In the genomic region with DNA sequence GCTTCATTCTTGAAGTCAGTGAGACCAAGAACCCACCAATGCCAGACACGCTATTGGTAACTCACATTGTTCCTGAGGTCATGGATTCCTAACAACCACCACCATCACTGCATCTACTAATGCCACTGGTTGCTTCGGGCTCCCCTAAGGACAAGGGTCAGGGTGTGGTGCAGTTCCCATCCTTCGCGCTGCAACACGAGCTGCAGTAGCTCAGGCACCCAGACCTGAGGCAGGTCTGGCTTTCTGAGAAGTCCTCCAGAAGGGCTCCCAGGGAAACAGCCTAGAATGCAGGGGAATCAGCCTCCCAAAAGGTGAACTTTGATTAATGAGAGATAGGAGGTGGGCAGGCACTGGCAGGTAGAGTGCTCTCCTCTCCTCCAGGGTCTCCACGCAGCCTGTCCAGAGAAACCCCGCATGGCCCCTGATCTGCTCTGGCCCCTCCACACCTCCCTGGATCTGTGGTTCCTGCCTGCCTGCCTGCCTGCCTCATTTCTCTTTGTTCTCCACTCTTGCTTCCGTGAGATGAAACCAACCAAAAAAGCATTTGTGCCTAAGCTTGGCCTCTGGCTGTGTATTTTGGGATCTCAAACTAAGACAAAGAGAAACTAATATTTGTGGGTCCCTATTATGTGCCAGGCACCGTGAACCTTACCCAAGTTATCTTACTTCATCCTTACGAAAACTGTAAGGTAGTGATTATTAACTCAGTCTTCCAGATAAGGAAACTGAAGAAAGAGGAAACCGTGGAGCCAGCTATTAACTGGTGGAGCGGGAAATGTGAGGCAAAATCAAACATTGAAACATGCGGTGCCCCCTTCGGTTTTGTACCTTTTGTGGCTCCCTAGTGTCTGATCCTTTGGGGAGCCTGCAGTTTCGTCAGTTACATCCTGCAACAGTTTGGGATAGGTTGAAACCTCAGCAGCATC, we compare ENCODE assay signal across 1 cellular context.
TF ChIP-seq lines count a peak whose summit lies in the region.

No MANE protein-coding gene starts in this region.

TF ChIP-seq in WTC11, 78 proteins besides CTCF, POLR2A, EP300 and RAD21:
- TF ChIP-seq FOXK1 (CRISPR knock-in tag; IDR thresholded peaks at IDR 0.05) (no peak), NR1H2 (CRISPR knock-in tag; IDR thresholded peaks at IDR 0.05) (no peak), EMX1 (CRISPR knock-in tag; IDR thresholded peaks at IDR 0.05) (no peak), CBFB (CRISPR knock-in tag; IDR thresholded peaks at IDR 0.05; ENCODE audit: low read depth) (no peak), GABPB1 (CRISPR knock-in tag; IDR thresholded peaks at IDR 0.05) (no peak), ZNF138 (CRISPR knock-in tag; conservative IDR thresholded peaks at IDR 0.05) (no peak), TEAD1 (CRISPR knock-in tag; IDR thresholded peaks at IDR 0.05) (no peak), ZNF219 (CRISPR knock-in tag; IDR thresholded peaks at IDR 0.05; ENCODE audit: borderline replicate concordance) (no peak), TP53 (CRISPR knock-in tag; IDR thresholded peaks at IDR 0.05) (no peak), NFATC4 (CRISPR knock-in tag; IDR thresholded peaks at IDR 0.05) (no peak), CREB1 (CRISPR knock-in tag; IDR thresholded peaks at IDR 0.05) (no peak)
- TF ChIP-seq, protein P1, sequence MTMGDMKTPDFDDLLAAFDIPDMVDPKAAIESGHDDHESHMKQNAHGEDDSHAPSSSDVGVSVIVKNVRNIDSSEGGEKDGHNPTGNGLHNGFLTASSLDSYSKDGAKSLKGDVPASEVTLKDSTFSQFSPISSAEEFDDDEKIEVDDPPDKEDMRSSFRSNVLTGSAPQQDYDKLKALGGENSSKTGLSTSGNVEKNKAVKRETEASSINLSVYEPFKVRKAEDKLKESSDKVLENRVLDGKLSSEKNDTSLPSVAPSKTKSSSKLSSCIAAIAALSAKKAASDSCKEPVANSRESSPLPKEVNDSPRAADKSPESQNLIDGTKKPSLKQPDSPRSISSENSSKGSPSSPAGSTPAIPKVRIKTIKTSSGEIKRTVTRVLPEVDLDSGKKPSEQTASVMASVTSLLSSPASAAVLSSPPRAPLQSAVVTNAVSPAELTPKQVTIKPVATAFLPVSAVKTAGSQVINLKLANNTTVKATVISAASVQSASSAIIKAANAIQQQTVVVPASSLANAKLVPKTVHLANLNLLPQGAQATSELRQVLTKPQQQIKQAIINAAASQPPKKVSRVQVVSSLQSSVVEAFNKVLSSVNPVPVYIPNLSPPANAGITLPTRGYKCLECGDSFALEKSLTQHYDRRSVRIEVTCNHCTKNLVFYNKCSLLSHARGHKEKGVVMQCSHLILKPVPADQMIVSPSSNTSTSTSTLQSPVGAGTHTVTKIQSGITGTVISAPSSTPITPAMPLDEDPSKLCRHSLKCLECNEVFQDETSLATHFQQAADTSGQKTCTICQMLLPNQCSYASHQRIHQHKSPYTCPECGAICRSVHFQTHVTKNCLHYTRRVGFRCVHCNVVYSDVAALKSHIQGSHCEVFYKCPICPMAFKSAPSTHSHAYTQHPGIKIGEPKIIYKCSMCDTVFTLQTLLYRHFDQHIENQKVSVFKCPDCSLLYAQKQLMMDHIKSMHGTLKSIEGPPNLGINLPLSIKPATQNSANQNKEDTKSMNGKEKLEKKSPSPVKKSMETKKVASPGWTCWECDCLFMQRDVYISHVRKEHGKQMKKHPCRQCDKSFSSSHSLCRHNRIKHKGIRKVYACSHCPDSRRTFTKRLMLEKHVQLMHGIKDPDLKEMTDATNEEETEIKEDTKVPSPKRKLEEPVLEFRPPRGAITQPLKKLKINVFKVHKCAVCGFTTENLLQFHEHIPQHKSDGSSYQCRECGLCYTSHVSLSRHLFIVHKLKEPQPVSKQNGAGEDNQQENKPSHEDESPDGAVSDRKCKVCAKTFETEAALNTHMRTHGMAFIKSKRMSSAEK (CRISPR knock-in tag; IDR thresholded peaks at IDR 0.05; ENCODE audit: borderline replicate concordance) = no peak
- TF ChIP-seq, protein P2, sequence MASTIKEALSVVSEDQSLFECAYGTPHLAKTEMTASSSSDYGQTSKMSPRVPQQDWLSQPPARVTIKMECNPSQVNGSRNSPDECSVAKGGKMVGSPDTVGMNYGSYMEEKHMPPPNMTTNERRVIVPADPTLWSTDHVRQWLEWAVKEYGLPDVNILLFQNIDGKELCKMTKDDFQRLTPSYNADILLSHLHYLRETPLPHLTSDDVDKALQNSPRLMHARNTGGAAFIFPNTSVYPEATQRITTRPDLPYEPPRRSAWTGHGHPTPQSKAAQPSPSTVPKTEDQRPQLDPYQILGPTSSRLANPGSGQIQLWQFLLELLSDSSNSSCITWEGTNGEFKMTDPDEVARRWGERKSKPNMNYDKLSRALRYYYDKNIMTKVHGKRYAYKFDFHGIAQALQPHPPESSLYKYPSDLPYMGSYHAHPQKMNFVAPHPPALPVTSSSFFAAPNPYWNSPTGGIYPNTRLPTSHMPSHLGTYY (CRISPR knock-in tag; IDR thresholded peaks at IDR 0.05) = no peak
- TF ChIP-seq, protein P3, sequence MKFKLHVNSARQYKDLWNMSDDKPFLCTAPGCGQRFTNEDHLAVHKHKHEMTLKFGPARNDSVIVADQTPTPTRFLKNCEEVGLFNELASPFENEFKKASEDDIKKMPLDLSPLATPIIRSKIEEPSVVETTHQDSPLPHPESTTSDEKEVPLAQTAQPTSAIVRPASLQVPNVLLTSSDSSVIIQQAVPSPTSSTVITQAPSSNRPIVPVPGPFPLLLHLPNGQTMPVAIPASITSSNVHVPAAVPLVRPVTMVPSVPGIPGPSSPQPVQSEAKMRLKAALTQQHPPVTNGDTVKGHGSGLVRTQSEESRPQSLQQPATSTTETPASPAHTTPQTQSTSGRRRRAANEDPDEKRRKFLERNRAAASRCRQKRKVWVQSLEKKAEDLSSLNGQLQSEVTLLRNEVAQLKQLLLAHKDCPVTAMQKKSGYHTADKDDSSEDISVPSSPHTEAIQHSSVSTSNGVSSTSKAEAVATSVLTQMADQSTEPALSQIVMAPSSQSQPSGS (CRISPR knock-in tag; IDR thresholded peaks at IDR 0.05; ENCODE audit: borderline replicate concordance, low read depth) = no peak
- TF ChIP-seq, protein P4, sequence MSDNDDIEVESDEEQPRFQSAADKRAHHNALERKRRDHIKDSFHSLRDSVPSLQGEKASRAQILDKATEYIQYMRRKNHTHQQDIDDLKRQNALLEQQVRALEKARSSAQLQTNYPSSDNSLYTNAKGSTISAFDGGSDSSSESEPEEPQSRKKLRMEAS (CRISPR knock-in tag; IDR thresholded peaks at IDR 0.05) = no peak
- TF ChIP-seq, protein P5, sequence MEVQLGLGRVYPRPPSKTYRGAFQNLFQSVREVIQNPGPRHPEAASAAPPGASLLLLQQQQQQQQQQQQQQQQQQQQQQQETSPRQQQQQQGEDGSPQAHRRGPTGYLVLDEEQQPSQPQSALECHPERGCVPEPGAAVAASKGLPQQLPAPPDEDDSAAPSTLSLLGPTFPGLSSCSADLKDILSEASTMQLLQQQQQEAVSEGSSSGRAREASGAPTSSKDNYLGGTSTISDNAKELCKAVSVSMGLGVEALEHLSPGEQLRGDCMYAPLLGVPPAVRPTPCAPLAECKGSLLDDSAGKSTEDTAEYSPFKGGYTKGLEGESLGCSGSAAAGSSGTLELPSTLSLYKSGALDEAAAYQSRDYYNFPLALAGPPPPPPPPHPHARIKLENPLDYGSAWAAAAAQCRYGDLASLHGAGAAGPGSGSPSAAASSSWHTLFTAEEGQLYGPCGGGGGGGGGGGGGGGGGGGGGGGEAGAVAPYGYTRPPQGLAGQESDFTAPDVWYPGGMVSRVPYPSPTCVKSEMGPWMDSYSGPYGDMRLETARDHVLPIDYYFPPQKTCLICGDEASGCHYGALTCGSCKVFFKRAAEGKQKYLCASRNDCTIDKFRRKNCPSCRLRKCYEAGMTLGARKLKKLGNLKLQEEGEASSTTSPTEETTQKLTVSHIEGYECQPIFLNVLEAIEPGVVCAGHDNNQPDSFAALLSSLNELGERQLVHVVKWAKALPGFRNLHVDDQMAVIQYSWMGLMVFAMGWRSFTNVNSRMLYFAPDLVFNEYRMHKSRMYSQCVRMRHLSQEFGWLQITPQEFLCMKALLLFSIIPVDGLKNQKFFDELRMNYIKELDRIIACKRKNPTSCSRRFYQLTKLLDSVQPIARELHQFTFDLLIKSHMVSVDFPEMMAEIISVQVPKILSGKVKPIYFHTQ (CRISPR knock-in tag; IDR thresholded peaks at IDR 0.05) = no peak
- TF ChIP-seq, protein P6, sequence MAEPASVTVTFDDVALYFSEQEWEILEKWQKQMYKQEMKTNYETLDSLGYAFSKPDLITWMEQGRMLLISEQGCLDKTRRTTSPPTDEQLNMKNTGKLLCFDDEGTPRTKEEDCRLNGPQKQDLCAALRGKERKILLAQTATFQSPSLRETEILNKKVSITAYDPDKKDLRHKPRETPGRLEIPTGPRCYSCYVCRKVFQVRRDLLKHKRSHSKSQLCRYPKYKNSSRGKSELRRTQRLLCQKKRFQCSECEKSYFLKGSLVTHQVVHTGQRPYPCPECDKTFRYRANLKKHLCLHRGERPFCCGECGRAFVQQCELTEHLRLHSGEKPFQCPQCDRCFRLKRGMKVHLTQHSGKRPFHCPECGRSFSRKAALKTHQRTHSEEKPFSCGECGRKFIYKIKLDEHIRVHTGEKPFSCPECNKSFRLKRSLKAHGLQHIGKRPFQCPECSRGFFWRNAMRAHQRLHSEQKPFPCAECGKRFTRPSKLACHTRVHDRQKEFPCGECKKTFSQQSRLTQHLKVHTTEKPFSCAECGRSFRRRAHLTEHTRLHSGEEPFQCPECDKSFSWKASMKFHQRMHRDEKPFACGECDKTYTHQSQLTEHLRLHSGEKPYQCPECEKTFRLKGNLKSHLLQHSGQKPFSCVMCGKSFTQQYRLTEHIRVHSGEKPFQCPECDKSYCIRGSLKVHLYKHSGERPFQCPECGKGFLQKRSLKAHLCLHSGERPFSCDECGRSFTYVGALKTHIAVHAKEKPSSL (CRISPR knock-in tag; conservative IDR thresholded peaks at IDR 0.05) = no peak
- TF ChIP-seq, protein P7, sequence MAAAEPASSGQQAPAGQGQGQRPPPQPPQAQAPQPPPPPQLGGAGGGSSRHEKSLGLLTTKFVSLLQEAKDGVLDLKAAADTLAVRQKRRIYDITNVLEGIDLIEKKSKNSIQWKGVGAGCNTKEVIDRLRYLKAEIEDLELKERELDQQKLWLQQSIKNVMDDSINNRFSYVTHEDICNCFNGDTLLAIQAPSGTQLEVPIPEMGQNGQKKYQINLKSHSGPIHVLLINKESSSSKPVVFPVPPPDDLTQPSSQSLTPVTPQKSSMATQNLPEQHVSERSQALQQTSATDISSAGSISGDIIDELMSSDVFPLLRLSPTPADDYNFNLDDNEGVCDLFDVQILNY (CRISPR knock-in tag; IDR thresholded peaks at IDR 0.05) = no peak
- TF ChIP-seq, protein P8, sequence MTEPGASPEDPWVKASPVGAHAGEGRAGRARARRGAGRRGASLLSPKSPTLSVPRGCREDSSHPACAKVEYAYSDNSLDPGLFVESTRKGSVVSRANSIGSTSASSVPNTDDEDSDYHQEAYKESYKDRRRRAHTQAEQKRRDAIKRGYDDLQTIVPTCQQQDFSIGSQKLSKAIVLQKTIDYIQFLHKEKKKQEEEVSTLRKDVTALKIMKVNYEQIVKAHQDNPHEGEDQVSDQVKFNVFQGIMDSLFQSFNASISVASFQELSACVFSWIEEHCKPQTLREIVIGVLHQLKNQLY (CRISPR knock-in tag; IDR thresholded peaks at IDR 0.05) = no peak
- TF ChIP-seq, protein P9, sequence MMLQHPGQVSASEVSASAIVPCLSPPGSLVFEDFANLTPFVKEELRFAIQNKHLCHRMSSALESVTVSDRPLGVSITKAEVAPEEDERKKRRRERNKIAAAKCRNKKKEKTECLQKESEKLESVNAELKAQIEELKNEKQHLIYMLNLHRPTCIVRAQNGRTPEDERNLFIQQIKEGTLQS (CRISPR knock-in tag; conservative IDR thresholded peaks at IDR 0.05) = no peak
